12 cellular contexts compared by ENCODE assay signal in genomic region chr20:49594929-49595311, GRCh38. TPM values are rescaled to one million over a fixed set of nuclear protein-coding genes. Genes with fewer than 3 reads are reported as not detected.
DNase-seq lines count a peak whose midpoint lies in the region; ATAC-seq and TF ChIP-seq lines count a peak whose summit lies in the region.
"Had no signal": no experiment of that assay in that cellular context is flagged by ENCODE, and none has a peak within 500 bp of the region (broad histone marks: within the 10 kb centered on the region; RNA-seq: fewer than 3 reads in every experiment).

No MANE protein-coding gene starts in this region.

- H2AFZ ChIP-seq in PC-3 (ENCODE audit: low read length): no peak overlapping the region

- peaks cover 61 to 68% (median 62%) of the 10 kb centered on the region in 3 donors for H3K4me1 Mint-ChIP-seq in CD8-positive, alpha-beta memory T cell
- H3K4me1 Mint-ChIP-seq in central memory CD8-positive, alpha-beta T cell: peaks cover 47% of the 10 kb centered on the region

- no peak for DNase-seq in CD8-positive, alpha-beta memory T cell
- no peak for DNase-seq in PC-3
- DNase-seq in central memory CD8-positive, alpha-beta T cell (ENCODE audit: low spot score in 2 of 2): no peak
- no peak for DNase-seq in NCI-H1092 (lab: John Stamatoyannopoulos, UW)
- DNase-seq in NCI-H1694 (lab: John Stamatoyannopoulos, UW): no peak
- DNase-seq: effector CD4-positive, alpha-beta T cell; head of caudate nucleus; mesendoderm; NCI-H1930; T1000 had no signal

- no peak overlapping the region for H3K9ac ChIP-seq in PC-3 (ENCODE audit: low read length)
- no peak overlapping the region for H3K9ac ChIP-seq in rectal smooth muscle tissue (ENCODE audit: low read length)

- CTCF ChIA-PET in CD8-positive, alpha-beta memory T cell (lab: Charles Lee): interaction anchor here (0.6 to 1.5 kb wide), 3 partner anchors 14 to 294 kb away, joined by 3 to 6 read pairs (median 4); no protein-coding TSS in a partner anchor
- CTCF ChIA-PET in PC-3 (lab: Charles Lee): no interaction called here

- peaks cover 0 to 1% (median 0%) of the 10 kb centered on the region in 5 donors for H3K9me3 Mint-ChIP-seq in CD8-positive, alpha-beta memory T cell
- no peaks in the 10 kb centered on the region for H3K9me3 Mint-ChIP-seq in central memory CD8-positive, alpha-beta T cell

- H3K27ac Mint-ChIP-seq in CD8-positive, alpha-beta memory T cell: peak overlapping the region in 7 of 8 donors; percentile 46 to 92 (median 62)
- H3K27ac Mint-ChIP-seq in central memory CD8-positive, alpha-beta T cell (ENCODE audit: low read depth): peak overlapping the region; percentile 75

- no peaks in the 10 kb centered on the region for H3K36me3 Mint-ChIP-seq in CD8-positive, alpha-beta memory T cell
- H3K36me3 Mint-ChIP-seq in central memory CD8-positive, alpha-beta T cell (ENCODE audit: insufficient read depth): peaks cover 3% of the 10 kb centered on the region

- H3K4me3 Mint-ChIP-seq in CD8-positive, alpha-beta memory T cell: peak overlapping the region; percentile 37 to 86 (median 62)
- peak overlapping the region; percentile 67 for H3K4me3 Mint-ChIP-seq in central memory CD8-positive, alpha-beta T cell

- no peaks in the 10 kb centered on the region for H3F3A ChIP-seq in PC-3 (ENCODE audit: low read length, unreplicated experiment)

- peak overlapping the region; percentile 9 for H3K27ac ChIP-seq in CD8-positive, alpha-beta memory T cell (ENCODE audit: low read depth, low read length)
- H3K27ac ChIP-seq in PC-3 (ENCODE audit: low read length): peak overlapping the region; percentile 26; the same call in 1 of the 2 replicates
- peak overlapping the region; percentile 19 for H3K27ac ChIP-seq in rectal smooth muscle tissue (ENCODE audit: low read depth, low read length)

- POLR2A ChIA-PET in CD8-positive, alpha-beta memory T cell (lab: Charles Lee): no interaction called here
- POLR2A ChIA-PET in PC-3 (lab: Charles Lee; ENCODE audit: unreplicated experiment): no interaction called here

- H3K4me3 ChIP-seq in CD8-positive, alpha-beta memory T cell (ENCODE audit: low read length): no peak overlapping the region
- H3K4me3 ChIP-seq in PC-3 (ENCODE audit: low read length) (no peak overlapping the region), rectal smooth muscle tissue (ENCODE audit: low read length) (no peak overlapping the region)

- ATAC-seq in PC-3 (no peak), GM19328 (IDR thresholded peaks at IDR 0.05; ENCODE audit: unreplicated experiment) (no peak)
- no peak for ATAC-seq in central memory CD8-positive, alpha-beta T cell (replicated peaks; ENCODE audit: extremely low read depth, poor library complexity, severe bottlenecking)

- no peaks in the 10 kb centered on the region for H3K9me2 ChIP-seq in PC-3 (replicated peaks; ENCODE audit: low read length)

- peaks cover 33% of the 10 kb centered on the region for H3K4me1 ChIP-seq in CD8-positive, alpha-beta memory T cell (ENCODE audit: insufficient read depth, low read length)
- peaks cover 30% of the 10 kb centered on the region for H3K4me1 ChIP-seq in PC-3 (ENCODE audit: insufficient read depth, low read length)
- H3K4me1 ChIP-seq in rectal smooth muscle tissue (ENCODE audit: control insufficient read depth, insufficient read depth, low read length): peaks cover 3% of the 10 kb centered on the region

- no peaks in the 10 kb centered on the region for H3K79me2 ChIP-seq in PC-3 (ENCODE audit: low read length)

- no peaks in the 10 kb centered on the region for H3K9me3 ChIP-seq in CD8-positive, alpha-beta memory T cell (ENCODE audit: low read length)
- H3K9me3 ChIP-seq in PC-3 (ENCODE audit: low read length): no peaks in the 10 kb centered on the region

- no peaks in the 10 kb centered on the region for H4K20me1 ChIP-seq in PC-3 (ENCODE audit: low read length)

- H3K36me3 ChIP-seq in CD8-positive, alpha-beta memory T cell (ENCODE audit: insufficient read depth, low read length): no peaks in the 10 kb centered on the region
- H3K36me3 ChIP-seq in PC-3 (ENCODE audit: low read depth, low read length): no peaks in the 10 kb centered on the region
- no peaks in the 10 kb centered on the region for H3K36me3 ChIP-seq in rectal smooth muscle tissue (ENCODE audit: control insufficient read depth, insufficient read depth, low read length)

- no peaks in the 10 kb centered on the region for H3K27me3 Mint-ChIP-seq in CD8-positive, alpha-beta memory T cell
- no peaks in the 10 kb centered on the region for H3K27me3 Mint-ChIP-seq in central memory CD8-positive, alpha-beta T cell

- peak overlapping the region; percentile 65 for H3K4me2 ChIP-seq in PC-3 (ENCODE audit: low read length)

- H3K27me3 ChIP-seq in CD8-positive, alpha-beta memory T cell (ENCODE audit: insufficient read depth, low read length, poor library complexity, severe bottlenecking): no peaks in the 10 kb centered on the region
- no peaks in the 10 kb centered on the region for H3K27me3 ChIP-seq in PC-3 (ENCODE audit: low read length)
- H3K27me3 ChIP-seq in rectal smooth muscle tissue (ENCODE audit: control insufficient read depth, insufficient read depth, low read length): no peaks in the 10 kb centered on the region

- no TSS peak for BruUV-seq in PC-3 (replicated peaks; lab: Mats Ljungman, UMichigan)

- no peak for TF ChIP-seq CTCF in PC-3 (conservative IDR thresholded peaks at IDR 0.05; ENCODE audit: low read depth, low read length)

- intact Hi-C loops in PC-3 (cut with micrococcal nuclease): no loop called here

RNA-seq across cellular contexts. Expression of gene PTGIS, which starts 27.0 kb away (rescaled TPM):
- total RNA-seq in CD8-positive, alpha-beta memory T cell: 1 to 10 TPM; 7.6 to 7.8 TPM
- 0.15 TPM for polyA plus RNA-seq in CD8-positive, alpha-beta memory T cell
- 0.18 TPM in 1 of 2 replicates, not detected in the other for total RNA-seq in PC-3 (2014; rRNA removed)
